In the genomic region with DNA sequence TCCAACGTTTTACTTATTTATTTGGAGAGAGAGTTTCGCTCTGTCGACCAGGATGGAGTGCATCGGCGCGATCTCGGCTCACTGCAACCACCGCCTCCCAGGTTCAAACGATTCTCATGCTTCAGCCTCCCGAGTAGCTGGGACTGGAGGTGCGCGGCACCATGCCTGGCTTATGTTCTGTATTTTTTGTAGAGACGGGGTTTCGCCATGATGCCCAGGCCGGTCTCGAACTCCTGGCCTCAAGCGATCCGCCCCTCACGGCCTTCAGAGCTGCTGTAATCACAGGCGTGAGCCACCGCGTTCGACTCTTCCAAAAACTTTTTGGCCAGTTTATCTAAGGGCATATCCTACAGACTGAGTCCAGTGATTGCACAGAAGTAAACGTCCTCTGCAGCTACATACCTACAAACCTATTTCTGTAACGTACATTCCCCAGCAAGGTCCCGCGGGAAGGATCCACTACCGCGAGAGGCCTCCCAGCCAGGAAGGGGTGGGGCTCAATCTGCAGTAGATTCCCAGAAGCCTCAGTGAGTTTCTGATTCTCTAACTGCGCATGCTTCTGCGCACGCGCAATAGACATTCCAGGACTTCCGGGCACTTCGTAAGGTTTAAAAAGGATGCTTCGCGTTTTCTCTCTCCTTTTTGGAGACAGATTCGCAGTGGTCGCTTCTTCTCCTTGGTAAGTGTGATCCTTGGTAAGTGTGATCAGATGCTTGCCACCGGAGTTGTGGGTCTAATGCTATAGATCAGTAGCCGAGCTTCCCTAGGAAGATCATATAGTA, we compare ENCODE assay signal across 8 cellular contexts. TPM values are rescaled to one million over a fixed set of nuclear protein-coding genes. Genes with fewer than 3 reads are reported as not detected.
DNase-seq lines count a peak whose midpoint lies in the region; ATAC-seq and TF ChIP-seq lines count a peak whose summit lies in the region.

A gene with protein sequence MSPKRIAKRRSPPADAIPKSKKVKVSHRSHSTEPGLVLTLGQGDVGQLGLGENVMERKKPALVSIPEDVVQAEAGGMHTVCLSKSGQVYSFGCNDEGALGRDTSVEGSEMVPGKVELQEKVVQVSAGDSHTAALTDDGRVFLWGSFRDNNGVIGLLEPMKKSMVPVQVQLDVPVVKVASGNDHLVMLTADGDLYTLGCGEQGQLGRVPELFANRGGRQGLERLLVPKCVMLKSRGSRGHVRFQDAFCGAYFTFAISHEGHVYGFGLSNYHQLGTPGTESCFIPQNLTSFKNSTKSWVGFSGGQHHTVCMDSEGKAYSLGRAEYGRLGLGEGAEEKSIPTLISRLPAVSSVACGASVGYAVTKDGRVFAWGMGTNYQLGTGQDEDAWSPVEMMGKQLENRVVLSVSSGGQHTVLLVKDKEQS (plus strand): TSS at position 638 of the 782 bp plus-strand sequence. CDS start 23,824 bp downstream, outside the sequence.

- H3K4me1 ChIP-seq in OCI-LY7 (ENCODE audit: insufficient read depth, low read length, poor library complexity, severe bottlenecking) (peaks cover 42% of the 10 kb centered on the region), mononuclear cell (ENCODE audit: insufficient read depth, low read length) (peaks cover 47% of the 10 kb centered on the region)

- TF ChIP-seq CTCF in OCI-LY7 (conservative IDR thresholded peaks at IDR 0.05; ENCODE audit: low read length) = no peak

- H4K20me1 ChIP-seq in OCI-LY7 (ENCODE audit: insufficient read depth, low read length) = peaks cover 5% of the 10 kb centered on the region; the same call in 1 of the 2 replicates

- H3K4me3 ChIP-seq in OCI-LY7 (ENCODE audit: low read depth, low read length, poor library complexity, severe bottlenecking) = peak within 1 kb of the TSS; percentile 85
- peak within 1 kb of the TSS; percentile 88 for H3K4me3 ChIP-seq in mononuclear cell (ENCODE audit: low read length)

- H3K36me3 ChIP-seq in OCI-LY7 (ENCODE audit: insufficient read depth, low read length) = peaks cover 48% of the 10 kb centered on the region

- POLR2A ChIA-PET in OCI-LY7 (lab: Charles Lee) = interaction anchor here (0.6 to 1.2 kb wide), 7 partner anchors 74 to 568 kb away, joined by 3 to 6 read pairs (median 3); no protein-coding TSS in a partner anchor

- H3K9me2 ChIP-seq in OCI-LY7 (ENCODE audit: insufficient read depth, low read length) = no peaks in the 10 kb centered on the region

- H2AFZ ChIP-seq in OCI-LY7 (ENCODE audit: low read length) = peak within 1 kb of the TSS; percentile 70; the same call in 1 of the 2 replicates

- intact Hi-C loops in OCI-LY7 (cut with micrococcal nuclease; ENCODE audit: unreplicated experiment) = loop anchor here (2.0 to 10.0 kb wide), 2 partner anchors 257 to 421 kb away; a partner anchor contains a TSS

- H3K27ac ChIP-seq in OCI-LY7 (ENCODE audit: low read depth, low read length, poor library complexity, severe bottlenecking) = peak within 1 kb of the TSS; percentile 94

- H3K9me3 ChIP-seq in OCI-LY7 (ENCODE audit: low read length) = no peaks in the 10 kb centered on the region
- H3K9me3 ChIP-seq in mononuclear cell (ENCODE audit: low read depth, low read length) = no peaks in the 10 kb centered on the region

- H3K79me2 ChIP-seq in OCI-LY7 (ENCODE audit: insufficient read depth, low read depth, low read length) = peaks cover 52% of the 10 kb centered on the region

- peak; percentile 92 for DNase-seq in D341Med (ENCODE audit: low spot score)
- DNase-seq in HuH-7.5 (ENCODE audit: low spot score) = peak; percentile 90
- peak; percentile 99 for DNase-seq in OCI-LY7 (ENCODE audit: low spot score)
- DNase-seq in activated T-cell treated with anti-CD3 and anti-CD28 coated beads for 1 hour (ENCODE audit: low read depth) = peak; percentile 90
- DNase-seq in epidermal melanocyte (ENCODE audit: insufficient read length, low spot score) = peak; percentile 97
- DNase-seq in stimulated activated CD8-positive, alpha-beta memory T cell treated with anti-CD3 and anti-CD28 coated beads, Interleukin-4, amount 100 ng/mL, for 1 hour (ENCODE audit: low read depth in 2 of 2, low spot score in 1 of 2) = peak; percentile 84 to 88

- TSS peak; percentile 98 for BruUV-seq in OCI-LY7 (replicated peaks; lab: Mats Ljungman, UMichigan)

- H3K4me2 ChIP-seq in OCI-LY7 (ENCODE audit: low read length) = peak within 1 kb of the TSS; percentile 85

- H3K27me3 ChIP-seq in mononuclear cell (ENCODE audit: insufficient read depth, low read length) = no peaks in the 10 kb centered on the region

- ATAC-seq in GM21515 (IDR thresholded peaks at IDR 0.05; ENCODE audit: unreplicated experiment) = peak; percentile 71

- CTCF ChIA-PET in OCI-LY7 (lab: Charles Lee; ENCODE audit: unreplicated experiment) = no interaction called here

RNA-seq across cellular contexts. Expression of the gene that starts here (rescaled TPM):
- 87.6 and 101 TPM in 2 replicates for total RNA-seq in OCI-LY7 (2014; rRNA removed; shearing (Covaris generic))
- total RNA-seq in OCI-LY7 (2022) (95.3 and 108 TPM in 2 replicates), mononuclear cell (13.0 TPM)

Comparison
In these comparisons a context has a peak if more than half of its experiments do, and no peak if none do; other contexts are left out.
1. Peak in every context shown above with its lines: DNase-seq, ATAC-seq, H3K4me3 ChIP-seq and H3K27ac ChIP-seq.